In genomic region chr3:112676659-112677234, GRCh38 we compare ENCODE assay signal across 8 cellular contexts. TPM values are rescaled to one million over a fixed set of nuclear protein-coding genes. Genes with fewer than 3 reads are reported as not detected.
DNase-seq lines count a peak whose midpoint lies in the region; ATAC-seq and TF ChIP-seq lines count a peak whose summit lies in the region.

No MANE protein-coding gene starts in this region.

- peak overlapping the region; percentile 94 for H2AFZ ChIP-seq in GM23338

- no peaks in the 10 kb centered on the region for H3K79me2 ChIP-seq in GM23338 (replicated peaks; ENCODE audit: insufficient read depth)

- no peaks in the 10 kb centered on the region for H3K36me3 ChIP-seq in GM23338 (ENCODE audit: insufficient read depth)
- H3K36me3 ChIP-seq in adipocyte (ENCODE audit: control insufficient read depth, insufficient read depth, low read length, severe bottlenecking) = no peaks in the 10 kb centered on the region

- H3K36me3 Mint-ChIP-seq in GM23338 (ENCODE audit: low read depth) = no peaks in the 10 kb centered on the region

- H4K20me1 ChIP-seq in GM23338 (replicated peaks; ENCODE audit: insufficient read depth) = no peaks in the 10 kb centered on the region

- H3K27me3 ChIP-seq in GM23338 (ENCODE audit: insufficient read depth) = no peaks in the 10 kb centered on the region
- no peaks in the 10 kb centered on the region for H3K27me3 ChIP-seq in adipocyte (replicated peaks; ENCODE audit: control insufficient read depth, insufficient read depth, low read length)

- H3K27ac ChIP-seq in GM23338 (ENCODE audit: low read depth) = peak overlapping the region; percentile 73; the same call in 1 of the 2 replicates

- H3K4me3 Mint-ChIP-seq in GM23338 = no peak overlapping the region

- H3K4me3 ChIP-seq in GM23338 = no peak overlapping the region
- peak overlapping the region; percentile 72 for H3K4me3 ChIP-seq in adipocyte (ENCODE audit: low read length)

- H3K9me3 Mint-ChIP-seq in GM23338 = no peaks in the 10 kb centered on the region

- DNase-seq in GM04503 (ENCODE audit: low read depth) (peak; percentile 93), GM23338 (ENCODE audit: low spot score) (peak; percentile 51), LHCN-M2 (ENCODE audit: low read depth) (peak; percentile 99), T follicular helper cell (ENCODE audit: low read depth) (peak; percentile 25), adipocyte (ENCODE audit: low read depth) (peak; percentile 95), iPS-NIHi7 (ENCODE audit: extremely low spot score) (peak; percentile 51), NCI-H524 treated with DMSO at 0.1 percent for 48 hours (lab: John Stamatoyannopoulos, UW) (no peak)
- peak; percentile 48 to 61 for DNase-seq in stimulated activated CD4-positive, alpha-beta T cell treated with anti-CD3 and anti-CD28 coated beads, Interleukin-1b, Interleukin-23, amount 100 ng/mL, for 1 hour (ENCODE audit: low read depth in 2 of 2)

- peak; percentile 88 for ATAC-seq in GM23338

- H3K9me3 ChIP-seq in adipocyte (ENCODE audit: control insufficient read depth, low read length) = no peaks in the 10 kb centered on the region

- peak overlapping the region; percentile 84 for H3K9ac ChIP-seq in adipocyte (ENCODE audit: low read length)

- peak overlapping the region; percentile 90 for H3K27ac Mint-ChIP-seq in GM23338

- H3K4me1 Mint-ChIP-seq in GM23338 = peaks cover 10% of the 10 kb centered on the region

- H3K4me2 ChIP-seq in GM23338 = peak overlapping the region; percentile 37; the same call in 1 of the 2 replicates

- H3K9me2 ChIP-seq in GM23338 (ENCODE audit: insufficient read depth) = 0 out of 2 replicates have a peak, but pooled peaks cover 3% of the 10 kb centered on the region

- TF ChIP-seq CTCF in GM23338 (conservative IDR thresholded peaks at IDR 0.05; ENCODE audit: low read depth in 2 of 2) = no peak

- H3K4me1 ChIP-seq in GM23338 (ENCODE audit: insufficient read depth) = peaks cover 13% of the 10 kb centered on the region
- H3K4me1 ChIP-seq in adipocyte (ENCODE audit: control insufficient read depth, insufficient read depth, low read length) = peaks cover 44% of the 10 kb centered on the region

- peaks cover 2% of the 10 kb centered on the region for H3K27me3 Mint-ChIP-seq in GM23338 (ENCODE audit: insufficient read depth, low read depth, poor library complexity)

- no peaks in the 10 kb centered on the region for H3F3A ChIP-seq in GM23338 (replicated peaks; ENCODE audit: low read depth)

TF ChIP-seq in GM23338, 12 proteins besides CTCF, POLR2A, EP300 and RAD21:
- TF ChIP-seq JUNB (IDR thresholded peaks at IDR 0.05; ENCODE audit: unreplicated experiment) (no peak), ZNF462 (CRISPR knock-in tag; IDR thresholded peaks at IDR 0.05) (no peak), REST (IDR thresholded peaks at IDR 0.05; ENCODE audit: unreplicated experiment) (no peak), ZNF114 (CRISPR knock-in tag; IDR thresholded peaks at IDR 0.05) (no peak), STAT1 (IDR thresholded peaks at IDR 0.05; ENCODE audit: unreplicated experiment) (no peak), POLR2AphosphoS5 (IDR thresholded peaks at IDR 0.05; ENCODE audit: low read depth) (no peak)

RNA-seq across cellular contexts. Expression of gene CCDC80, which starts 35.8 kb away (rescaled TPM):
- 5.4 and 8.1 TPM in 2 replicates for total RNA-seq in GM23338 (2014; rRNA removed; shearing (Covaris generic))
- 6.0 and 6.7 TPM in 2 replicates for polyA plus RNA-seq in GM23338 (2016; fragmentation: Nextera tagmentation; extraction: Ambion mirVana)
- 96.0 and 137 TPM in 2 replicates for total RNA-seq in LHCN-M2 (2014; rRNA removed)
- 544 TPM for polyA plus RNA-seq in LHCN-M2 (2012)

Comparison
In these comparisons a context has a peak if more than half of its experiments do, and no peak if none do; other contexts are left out.
1. RNA of gene CCDC80, which starts 35.8 kb away (total RNA-seq): 96.0 to 137 TPM in LHCN-M2; 5.4 to 8.1 TPM in GM23338; every median in the first group is over 10 times any median in the second.